Comparison of ENCODE assay signal across 8 cellular contexts in the genomic region with DNA sequence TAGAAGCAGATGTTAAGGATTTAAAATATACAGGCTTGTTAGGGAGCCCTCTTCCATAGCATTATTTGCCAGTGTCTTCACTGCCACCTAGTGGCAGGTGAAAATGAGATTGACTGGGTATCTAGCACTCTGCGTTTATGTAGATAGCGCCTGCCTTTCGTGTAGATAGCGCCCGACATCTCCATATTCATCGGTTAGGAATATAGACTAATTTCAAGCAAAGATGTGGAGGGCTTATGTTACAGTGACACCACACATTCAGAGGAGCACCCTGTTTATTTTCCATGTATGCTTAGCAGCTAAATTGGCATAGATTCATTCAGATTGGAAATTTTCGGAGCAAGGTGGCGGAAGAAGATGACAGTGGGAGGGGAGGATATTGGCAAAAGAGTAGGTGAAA.
A peak's percentile ranks its signal among the peaks of the same experiment; 100 is the strongest.
DNase-seq lines count a peak whose midpoint lies in the region; ATAC-seq lines count a peak whose summit lies in the region.

No MANE protein-coding gene starts in this region.

- intact Hi-C loops in Right ventricle myocardium superior (cut with DNase I) (no loop called here), sciatic nerve (cut with DNase I) (no loop called here)

- ATAC-seq in GM19043 (IDR thresholded peaks at IDR 0.05; ENCODE audit: low read depth, unreplicated experiment) (peak; percentile 82), HG03139 (IDR thresholded peaks at IDR 0.05; ENCODE audit: unreplicated experiment) (peak; percentile 94), Right ventricle myocardium superior (ENCODE audit: poor library complexity) (peak; percentile 56), sciatic nerve (peak; percentile 48)

- DNase-seq in DMS153 treated with DMSO at 0.1 percent for 48 hours (lab: John Stamatoyannopoulos, UW; ENCODE audit: unreplicated experiment) (peak; percentile 11), NCI-H2107 treated with DMSO at 0.1 percent for 48 hours (lab: John Stamatoyannopoulos, UW; ENCODE audit: unreplicated experiment) (peak; percentile 39), Right ventricle myocardium superior (no peak), sciatic nerve (ENCODE audit: low spot score) (peak; percentile 59), GOT3 (lab: John Stamatoyannopoulos, UW) (no peak)
- peak; percentile 6 to 30 for DNase-seq in activated CD4-positive, alpha-beta T cell treated with anti-CD3 and anti-CD28 coated beads, Interleukin-2, amount 50 U/mL, for 48 hours

Comparison
In these comparisons a context has a peak if more than half of its experiments do, and no peak if none do; other contexts are left out.
1. DNase-seq: peak in DMS153 treated with DMSO at 0.1 percent for 48 hours (single experiment), NCI-H2107 treated with DMSO at 0.1 percent for 48 hours (single experiment), activated CD4-positive, alpha-beta T cell treated with anti-CD3 and anti-CD28 coated beads, Interleukin-2, amount 50 U/mL, for 48 hours (2 of 2) and sciatic nerve (single experiment); none in Right ventricle myocardium superior (single experiment) and GOT3 (single experiment).
2. Peak in every context shown above with its lines, with median percentiles within 50 percentile points of each other: ATAC-seq.